ENCODE assay signal across 19 cellular contexts in genomic region chr2:109209941-109210340, GRCh38.
DNase-seq lines count a peak whose midpoint lies in the region; TF ChIP-seq lines count a peak whose summit lies in the region.
"Had no signal": no experiment of that assay in that cellular context is flagged by ENCODE, and none has a peak within 500 bp of the region (broad histone marks: within the 10 kb centered on the region; RNA-seq: fewer than 3 reads in every experiment).

No MANE protein-coding gene starts in this region.

- H3K4me1 ChIP-seq in right atrium auricular region (peaks cover 0 to 48% of the 10 kb centered on the region in 2 donors), muscle layer of duodenum (ENCODE audit: control insufficient read depth in 1 of 2, insufficient read depth in 2 of 2, low read length in 2 of 2) (peaks cover 4 to 16% of the 10 kb centered on the region in 2 donors), vagina (peaks cover 48% of the 10 kb centered on the region)

- no peak for TF ChIP-seq POLR2A in vagina (IDR thresholded peaks at IDR 0.05)

- TF ChIP-seq CTCF in right atrium auricular region (IDR thresholded peaks at IDR 0.05): no peak
- no peak for TF ChIP-seq CTCF in vagina (IDR thresholded peaks at IDR 0.05)
- TF ChIP-seq CTCF in HFFc6 (IDR thresholded peaks at IDR 0.05): no peak

- H3K36me3 Mint-ChIP-seq in HFFc6 (ENCODE audit: low read depth): peaks cover 5% of the 10 kb centered on the region
- H3K36me3 Mint-ChIP-seq: naive thymus-derived CD8-positive, alpha-beta T cell had no signal

- H3K4me3 ChIP-seq in right atrium auricular region (no peak overlapping the region), muscle layer of duodenum (ENCODE audit: low read depth in 1 of 2, low read length in 2 of 2) (no peak overlapping the region), vagina (no peak overlapping the region)
- H3K4me3 ChIP-seq: BLaER1, upper lobe of left lung had no signal

- DNase-seq in right atrium auricular region (ENCODE audit: low spot score) (peak; percentile 38), cardiac septum (ENCODE audit: low spot score) (no peak), SK-MEL-5 (ENCODE audit: low read depth, low spot score) (peak; percentile 71), vagina (ENCODE audit: extremely low spot score in 2 of 2) (no peak), glomerular visceral epithelial cell (ENCODE audit: extremely low spot score) (no peak), HFFc6 (no peak), NCI-H2107 (lab: John Stamatoyannopoulos, UW) (no peak)
- DNase-seq: activated CD4-positive, alpha-beta T cell treated with anti-CD3 and anti-CD28 coated beads for 48 hours; left ventricle myocardium superior; midbrain; naive thymus-derived CD8-positive, alpha-beta T cell; NCI-H1436; NCI-H748 treated with DMSO at 0.1 percent for 48 hours; upper lobe of left lung; WERI-Rb-1 had no signal

- H3K36me3 ChIP-seq in right atrium auricular region: no peaks in the 10 kb centered on the region
- no peaks in the 10 kb centered on the region for H3K36me3 ChIP-seq in muscle layer of duodenum (ENCODE audit: control insufficient read depth in 1 of 2, insufficient read depth in 2 of 2, low read length in 2 of 2)
- no peaks in the 10 kb centered on the region for H3K36me3 ChIP-seq in vagina
- H3K36me3 ChIP-seq: BLaER1, upper lobe of left lung, WERI-Rb-1 had no signal

- H3K27me3 ChIP-seq in right atrium auricular region (no peaks in the 10 kb centered on the region), muscle layer of duodenum (ENCODE audit: low read depth, low read length) (no peaks in the 10 kb centered on the region), vagina (no peaks in the 10 kb centered on the region)
- H3K27me3 ChIP-seq: upper lobe of left lung had no signal

- H3K9me3 Mint-ChIP-seq in HFFc6: no peaks in the 10 kb centered on the region

- in situ Hi-C loops in SK-MEL-5 (cut with HindIII; ENCODE audit: low pct_unique_long_range_greater_than_20kb, low sequenced_read_pairs): no loop called here

- H3K27me3 Mint-ChIP-seq in HFFc6 (ENCODE audit: insufficient read depth): peaks cover 16% of the 10 kb centered on the region

- H3K27ac Mint-ChIP-seq in HFFc6: no peak overlapping the region
- H3K27ac Mint-ChIP-seq: activated naive CD8-positive, alpha-beta T cell had no signal

- peaks cover 50% of the 10 kb centered on the region for H3K4me1 Mint-ChIP-seq in HFFc6 (ENCODE audit: low read depth)

- H3K27ac ChIP-seq in right atrium auricular region (no peak overlapping the region), muscle layer of duodenum (ENCODE audit: low read length) (peak overlapping the region; percentile 7), vagina (peak overlapping the region; percentile 0)
- H3K27ac ChIP-seq: BLaER1, KMS-11, WERI-Rb-1 had no signal

- intact Hi-C loops in cardiac septum (cut with DNase I) (no loop called here), vagina (cut with DNase I) (no loop called here)

- no peak overlapping the region for H3K4me3 Mint-ChIP-seq in HFFc6
- H3K4me3 Mint-ChIP-seq: activated naive CD8-positive, alpha-beta T cell; naive thymus-derived CD8-positive, alpha-beta T cell had no signal

- H3K9me3 ChIP-seq in right atrium auricular region (peaks cover 0 to 8% of the 10 kb centered on the region in 2 donors), muscle layer of duodenum (ENCODE audit: control insufficient read depth in 1 of 2, low read length in 2 of 2) (no peaks in the 10 kb centered on the region), vagina (no peaks in the 10 kb centered on the region)
- H3K9me3 ChIP-seq: BLaER1, upper lobe of left lung had no signal

Comparison
In these comparisons a context has a peak if more than half of its experiments do, and no peak if none do; other contexts are left out.
1. DNase-seq: peak in right atrium auricular region (single experiment) and SK-MEL-5 (single experiment); none in cardiac septum (single experiment), vagina (0 of 2), glomerular visceral epithelial cell (single experiment), HFFc6 (single experiment) and NCI-H2107 (single experiment).
2. H3K27ac ChIP-seq: peak in muscle layer of duodenum (single experiment) and vagina (single experiment); none in right atrium auricular region (0 of 2).